In the genomic region with DNA sequence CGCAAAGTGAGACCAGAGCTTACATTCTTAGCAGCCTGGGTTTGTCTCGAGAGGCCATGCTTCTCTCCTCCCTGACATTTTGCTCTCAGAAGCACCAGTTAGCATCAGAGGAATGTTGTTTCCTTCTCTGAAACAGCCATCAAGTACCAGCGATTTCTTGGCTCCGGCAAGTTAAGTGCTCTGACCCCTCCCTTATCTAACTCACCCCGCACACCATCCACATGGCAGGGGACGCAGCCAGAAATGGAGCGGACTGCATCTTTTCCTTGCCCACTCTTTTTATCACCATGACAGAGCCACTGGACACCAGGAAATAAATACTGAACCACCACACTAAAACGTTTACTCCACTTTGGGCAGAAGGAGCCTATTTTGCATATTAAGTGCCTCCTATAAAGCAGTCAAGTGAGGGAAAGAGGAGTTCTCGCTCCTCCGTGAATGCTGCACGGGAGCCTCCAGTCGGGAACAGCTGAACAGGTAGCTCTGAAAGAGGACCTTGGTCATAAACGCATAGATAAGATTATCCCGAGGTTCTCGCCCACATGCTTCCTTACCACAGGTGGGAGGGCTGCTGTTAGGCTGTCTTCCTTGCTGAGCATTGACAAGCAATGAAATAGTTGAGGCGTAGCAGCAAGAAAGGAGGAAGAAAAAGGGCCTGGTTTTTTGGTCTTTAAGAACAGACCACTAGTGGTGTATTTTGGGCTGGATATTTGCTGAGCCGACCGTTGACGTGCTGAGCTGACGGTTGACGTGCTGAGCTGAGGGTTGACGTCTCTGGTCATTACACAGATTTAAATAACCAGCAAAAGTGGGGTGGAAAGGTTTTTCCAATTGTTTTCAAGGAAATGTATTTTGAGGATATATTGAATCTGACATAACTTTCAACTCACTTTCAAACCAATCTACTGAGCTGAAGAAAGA, we compare ENCODE assay signal across 9 cellular contexts.
DNase-seq lines count a peak whose midpoint lies in the region; ATAC-seq and TF ChIP-seq lines count a peak whose summit lies in the region.
"Had no signal": no experiment of that assay in that cellular context is flagged by ENCODE, and none has a peak within 500 bp of the region (broad histone marks: within the 10 kb centered on the region; RNA-seq: fewer than 3 reads in every experiment).

No MANE protein-coding gene starts in this region.

- H3K9me3 ChIP-seq in NT2/D1 (ENCODE audit: insufficient read depth, low read length): no peaks in the 10 kb centered on the region
- no peaks in the 10 kb centered on the region for H3K9me3 ChIP-seq in endodermal cell (ENCODE audit: control insufficient read depth, low read length)
- no peaks in the 10 kb centered on the region for H3K9me3 ChIP-seq in mesenchymal stem cell (ENCODE audit: control insufficient read depth, low read length)
- no peaks in the 10 kb centered on the region for H3K9me3 ChIP-seq in suprapubic skin

- H3K27me3 ChIP-seq in NT2/D1 (ENCODE audit: insufficient read depth, insufficient read length) (no peaks in the 10 kb centered on the region), endodermal cell (ENCODE audit: control insufficient read depth, insufficient read depth, low read length, poor library complexity, severe bottlenecking) (no peaks in the 10 kb centered on the region), mesenchymal stem cell (ENCODE audit: control insufficient read depth in 1 of 2, insufficient read depth in 1 of 2, low read length in 2 of 2) (no peaks in the 10 kb centered on the region), suprapubic skin (no peaks in the 10 kb centered on the region)

- peaks cover 3% of the 10 kb centered on the region for H3K79me1 ChIP-seq in mesenchymal stem cell (replicated peaks; ENCODE audit: low read length, poor library complexity, severe bottlenecking)

- DNase-seq in NT2/D1 (ENCODE audit: low read depth, low spot score) (no peak), endodermal cell (peak; percentile 67), mesenchymal stem cell (peak; percentile 59), suprapubic skin (ENCODE audit: low spot score in 2 of 2) (no peak), NCI-H2171 (lab: John Stamatoyannopoulos, UW) (no peak), kidney tubule cell (ENCODE audit: low spot score) (no peak)

- no peak overlapping the region for H2AFZ ChIP-seq in mesenchymal stem cell (ENCODE audit: low read depth, low read length)

- no peak overlapping the region for H3K27ac ChIP-seq in endodermal cell (ENCODE audit: low read depth, low read length)
- H3K27ac ChIP-seq in mesenchymal stem cell (ENCODE audit: low read length, poor library complexity, severe bottlenecking): peak overlapping the region; percentile 94
- peak overlapping the region; percentile 96 for H3K27ac ChIP-seq in suprapubic skin

- H2BK12ac ChIP-seq in mesenchymal stem cell (ENCODE audit: low read length in 2 of 2): peak overlapping the region; percentile 56 to 72

- peaks cover 26% of the 10 kb centered on the region for H3K4me1 Mint-ChIP-seq in endodermal cell

- H3K4me2 ChIP-seq in mesenchymal stem cell (ENCODE audit: low read length, poor library complexity, severe bottlenecking): no peak overlapping the region

- no peak overlapping the region for H2BK120ac ChIP-seq in mesenchymal stem cell (ENCODE audit: low read depth, low read length)

- TF ChIP-seq POLR2A in suprapubic skin (IDR thresholded peaks at IDR 0.05): no peak

- peaks cover 5% of the 10 kb centered on the region for H3K4me1 ChIP-seq in NT2/D1 (ENCODE audit: insufficient read depth, insufficient read length)
- peaks cover 8% of the 10 kb centered on the region for H3K4me1 ChIP-seq in endodermal cell (ENCODE audit: control insufficient read depth, insufficient read depth, low read length)
- peaks cover 19% of the 10 kb centered on the region for H3K4me1 ChIP-seq in mesenchymal stem cell (ENCODE audit: control insufficient read depth, insufficient read depth, low read depth, low read length)
- H3K4me1 ChIP-seq in suprapubic skin: peaks cover 25% of the 10 kb centered on the region

- H2AK5ac ChIP-seq in mesenchymal stem cell (ENCODE audit: low read length, severe bottlenecking): peak overlapping the region; percentile 94

- TF ChIP-seq EP300 in suprapubic skin (IDR thresholded peaks at IDR 0.05): no peak

- H3K18ac ChIP-seq in mesenchymal stem cell (ENCODE audit: low read depth in 1 of 2, low read length in 2 of 2): peak overlapping the region; percentile 61 to 78

- H3K27ac Mint-ChIP-seq in endodermal cell: peak overlapping the region; percentile 98

- peaks cover 7% of the 10 kb centered on the region for H3K27me3 Mint-ChIP-seq in endodermal cell (ENCODE audit: insufficient read depth)
- H3K27me3 Mint-ChIP-seq: activated naive CD4-positive, alpha-beta T cell treated with anti-CD3 and anti-CD28 coated beads, Interleukin-2, amount 50 U/mL, for 24 hours had no signal

- peak overlapping the region; percentile 70 for H3K4me3 Mint-ChIP-seq in endodermal cell

- peak overlapping the region; percentile 51 for H2BK5ac ChIP-seq in mesenchymal stem cell (ENCODE audit: low read depth, low read length, poor library complexity, severe bottlenecking)

- H2BK15ac ChIP-seq in mesenchymal stem cell (ENCODE audit: low read depth, poor library complexity, severe bottlenecking): no peak overlapping the region

- no peak overlapping the region for H3K14ac ChIP-seq in mesenchymal stem cell (ENCODE audit: low read length in 2 of 2)

- H4K91ac ChIP-seq in mesenchymal stem cell (ENCODE audit: low read length): peak overlapping the region; percentile 70

- H3K4me3 ChIP-seq in NT2/D1 (ENCODE audit: insufficient read length, low read depth) (peak overlapping the region; percentile 56), endodermal cell (ENCODE audit: low read length) (no peak overlapping the region), mesenchymal stem cell (ENCODE audit: insufficient read depth in 1 of 2, low read depth in 1 of 2, low read length in 2 of 2) (peak overlapping the region in 1 of 2 experiments; percentile 67), suprapubic skin (no peak overlapping the region)

- no peaks in the 10 kb centered on the region for H3K9me3 Mint-ChIP-seq in endodermal cell
- H3K9me3 Mint-ChIP-seq: activated naive CD4-positive, alpha-beta T cell treated with anti-CD3 and anti-CD28 coated beads, Interleukin-2, amount 50 U/mL, for 24 hours had no signal

- no peak for TF ChIP-seq CTCF in endodermal cell (conservative IDR thresholded peaks at IDR 0.05)
- TF ChIP-seq CTCF in suprapubic skin (IDR thresholded peaks at IDR 0.05): no peak

- peaks cover 48% of the 10 kb centered on the region for H3K36me3 Mint-ChIP-seq in endodermal cell (ENCODE audit: low read depth)

- H3K9ac ChIP-seq in NT2/D1 (ENCODE audit: insufficient read length, low read depth) (peak overlapping the region; percentile 89), endodermal cell (ENCODE audit: extremely low read depth, low read length, poor library complexity, severe bottlenecking) (no peak overlapping the region), mesenchymal stem cell (ENCODE audit: low read length) (peak overlapping the region; percentile 89)

- H3K36me3 ChIP-seq in NT2/D1 (ENCODE audit: insufficient read depth, insufficient read length, low read length) (peaks cover 25% of the 10 kb centered on the region), endodermal cell (ENCODE audit: control insufficient read depth, insufficient read depth, low read length) (peaks cover 47% of the 10 kb centered on the region), mesenchymal stem cell (ENCODE audit: control insufficient read depth in 1 of 2, insufficient read depth in 2 of 2, low read depth in 1 of 2, low read length in 2 of 2) (peaks cover 16 to 57% of the 10 kb centered on the region in 2 experiments), suprapubic skin (peaks cover 24% of the 10 kb centered on the region)

- WGBS in endodermal cell (ENCODE audit: insufficient coverage in 1 of 2, insufficient read length in 1 of 2), 2 experiments: 91 to 96% methylated on average over 11 to 22 of the region's 22 CpGs
- WGBS in mesenchymal stem cell: 58% methylated on average over 22 of the region's 22 CpGs
- WGBS in suprapubic skin: 82% methylated on average over 22 of the region's 22 CpGs

- peak overlapping the region in 1 of 2 experiments; percentile 82 for H3K4ac ChIP-seq in mesenchymal stem cell (ENCODE audit: low read depth in 1 of 2, low read length in 2 of 2)

- H3K23ac ChIP-seq in mesenchymal stem cell (ENCODE audit: low read length in 2 of 2): no peak overlapping the region

- peak overlapping the region; percentile 55 for H4K8ac ChIP-seq in mesenchymal stem cell (ENCODE audit: low read length)

- ATAC-seq in HG02571 (IDR thresholded peaks at IDR 0.05; ENCODE audit: unreplicated experiment) (no peak), GM21619 (IDR thresholded peaks at IDR 0.05; ENCODE audit: unreplicated experiment) (no peak)

Comparison
In these comparisons a context has a peak if more than half of its experiments do, and no peak if none do; other contexts are left out.
1. DNase-seq: peak in endodermal cell (single experiment) and mesenchymal stem cell (single experiment); none in NT2/D1 (single experiment), suprapubic skin (0 of 2), NCI-H2171 (single experiment) and kidney tubule cell (single experiment).